11 cellular contexts compared by ENCODE assay signal in the genomic region with DNA sequence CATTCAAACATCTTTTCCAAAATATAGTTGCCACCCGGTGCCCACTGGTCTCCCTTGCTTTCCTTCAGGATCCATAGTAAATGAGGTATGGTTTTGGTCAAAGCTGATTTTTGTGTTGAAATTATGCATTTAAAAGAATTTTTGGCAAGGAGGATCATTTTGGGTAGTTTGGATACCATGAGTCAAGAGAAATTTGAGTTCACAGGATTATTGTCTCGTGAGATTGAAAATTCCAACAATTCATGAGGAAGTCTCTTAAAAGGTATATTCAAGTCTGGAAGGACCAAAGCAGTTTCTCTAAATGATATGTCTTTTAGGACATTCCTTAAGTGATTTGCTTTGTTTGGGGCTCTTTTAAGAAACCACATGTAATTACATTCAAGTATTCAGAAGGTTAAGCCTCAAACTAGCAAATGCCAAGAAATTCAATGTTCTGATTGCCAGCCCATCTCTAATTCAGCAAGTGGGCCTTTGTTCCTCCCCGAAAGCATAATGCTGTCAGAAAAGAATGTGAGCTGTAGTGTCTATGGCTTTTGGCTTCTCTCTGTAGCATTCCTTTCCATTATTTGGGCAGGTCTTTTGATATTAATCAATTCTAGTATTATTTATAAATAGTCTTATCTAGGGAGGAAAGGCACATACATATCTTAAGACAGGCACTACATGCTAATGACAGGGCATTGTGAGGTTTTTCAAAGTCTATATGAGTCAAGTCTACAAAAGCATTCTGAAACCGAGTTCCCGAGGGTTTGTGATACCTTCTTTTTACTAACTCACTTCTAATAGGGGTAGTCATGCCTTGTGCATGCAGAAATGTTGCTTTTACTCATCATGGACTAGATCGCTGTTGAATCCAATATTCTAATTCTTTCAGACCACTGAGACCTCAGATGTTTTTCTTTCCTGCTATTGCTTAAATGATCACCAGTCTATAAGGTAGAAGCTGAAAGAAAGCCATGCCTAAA.
"Had no signal": no experiment of that assay in that cellular context is flagged by ENCODE, and none has a peak within 500 bp of the region (broad histone marks: within the 10 kb centered on the region; RNA-seq: fewer than 3 reads in every experiment).

No MANE protein-coding gene starts in this region.

- H3K4me3 ChIP-seq: ascending aorta, stomach had no signal

- H3K4me1 ChIP-seq: ascending aorta had no signal

- H3K9me3 ChIP-seq: ascending aorta had no signal

- H3K36me3 ChIP-seq: ascending aorta, stomach had no signal

- H3K27ac ChIP-seq: ascending aorta, stomach, VCaP had no signal

- H3K27me3 ChIP-seq: ascending aorta, stomach had no signal

- ATAC-seq: activated CD8-positive, alpha-beta T cell treated with anti-CD3 and anti-CD28 coated beads for 36 hours; natural killer cell treated with Interleukin-12 subunit alpha and Interleukin-12 subunit beta and Interleukin-15 and Interleukin-18, amount 100 ng/mL, for 72 hours had no signal

- DNase-seq: activated CD8-positive, alpha-beta memory T cell treated with anti-CD3 and anti-CD28 coated beads, Interleukin-2, amount 50 U/mL, for 4 hours; activated CD8-positive, alpha-beta T cell treated with anti-CD3 and anti-CD28 coated beads for 36 hours; activated naive CD8-positive, alpha-beta T cell treated with anti-CD3 and anti-CD28 coated beads, Interleukin-2, amount 10 ng/mL, durations not matched to agents 7 days and 5 days; erythroblast; mammary epithelial cell; stimulated activated CD4-positive, alpha-beta T cell treated with anti-CD3 and anti-CD28 coated beads, Interleukin-4, amount 100 ng/mL, for 4 hours; stomach; T-helper 9 cell had no signal
